14 cellular contexts compared by ENCODE assay signal in genomic region chr2:120594856-120595685, GRCh38.
DNase-seq lines count a peak whose midpoint lies in the region; TF ChIP-seq lines count a peak whose summit lies in the region.
"Had no signal": no experiment of that assay in that cellular context is flagged by ENCODE, and none has a peak within 500 bp of the region (broad histone marks: within the 10 kb centered on the region; RNA-seq: fewer than 3 reads in every experiment).

No MANE protein-coding gene starts in this region.

- peak; percentile 59 for DNase-seq in Daoy (ENCODE audit: low read depth)
- DNase-seq in MG63, result peak; percentile 60
- peak; percentile 91 for DNase-seq in endodermal cell
- DNase-seq in osteoblast (ENCODE audit: insufficient read length, low spot score, missing footprints), result peak; percentile 76
- DNase-seq in COR-L47 (lab: John Stamatoyannopoulos, UW), result no peak
- DNase-seq in GM13977 (ENCODE audit: low spot score), result no peak
- no peak for DNase-seq in GM19238 (ENCODE audit: insufficient read length, low spot score)
- DNase-seq in activated CD4-positive, alpha-beta memory T cell treated with anti-CD3 and anti-CD28 coated beads for 36 hours, result no peak
- DNase-seq: activated CD4-positive, alpha-beta T cell treated with anti-CD3 and anti-CD28 coated beads, Interleukin-2, amount 50 U/mL, for 4 hours; activated naive CD4-positive, alpha-beta T cell treated with anti-CD3 and anti-CD28 coated beads for 36 hours; CD4-positive, CD25-positive, alpha-beta regulatory T cell; left cardiac atrium; stimulated activated naive CD4-positive, alpha-beta T cell; T-cell had no signal

- no peaks in the 10 kb centered on the region for H3K36me3 ChIP-seq in MG63
- no peaks in the 10 kb centered on the region for H3K36me3 ChIP-seq in endodermal cell (ENCODE audit: control insufficient read depth, insufficient read depth, low read length)
- no peaks in the 10 kb centered on the region for H3K36me3 ChIP-seq in osteoblast (ENCODE audit: insufficient read depth, low read length)

- no peaks in the 10 kb centered on the region for H4K20me1 ChIP-seq in osteoblast (ENCODE audit: insufficient read depth, low read length)

- H3K27ac Mint-ChIP-seq in endodermal cell, result no peak overlapping the region
- no peak overlapping the region for H3K27ac Mint-ChIP-seq in activated CD4-positive, alpha-beta memory T cell treated with anti-CD3 and anti-CD28 coated beads for 36 hours
- H3K27ac Mint-ChIP-seq: activated naive CD4-positive, alpha-beta T cell treated with anti-CD3 and anti-CD28 coated beads for 36 hours; CD4-positive, CD25-positive, alpha-beta regulatory T cell; T-cell had no signal

- peaks cover 51% of the 10 kb centered on the region for H3K27me3 Mint-ChIP-seq in endodermal cell (ENCODE audit: insufficient read depth)
- H3K27me3 Mint-ChIP-seq in activated CD4-positive, alpha-beta memory T cell treated with anti-CD3 and anti-CD28 coated beads for 36 hours, result peaks cover 2% of the 10 kb centered on the region

- no peaks in the 10 kb centered on the region for H3K36me3 Mint-ChIP-seq in endodermal cell (ENCODE audit: low read depth)
- no peaks in the 10 kb centered on the region for H3K36me3 Mint-ChIP-seq in activated CD4-positive, alpha-beta memory T cell treated with anti-CD3 and anti-CD28 coated beads for 36 hours
- H3K36me3 Mint-ChIP-seq: CD4-positive, CD25-positive, alpha-beta regulatory T cell; T-cell had no signal

- no peaks in the 10 kb centered on the region for H3K27me3 ChIP-seq in MG63
- peaks cover 14% of the 10 kb centered on the region for H3K27me3 ChIP-seq in endodermal cell (ENCODE audit: control insufficient read depth, insufficient read depth, low read length, poor library complexity, severe bottlenecking)
- H3K27me3 ChIP-seq in osteoblast (ENCODE audit: insufficient read depth, low read length), result no peaks in the 10 kb centered on the region

- H3K79me2 ChIP-seq in osteoblast (ENCODE audit: insufficient read depth, low read length), result no peaks in the 10 kb centered on the region

- H3K27ac ChIP-seq in endodermal cell (ENCODE audit: low read depth, low read length) (no peak overlapping the region), osteoblast (ENCODE audit: low read depth, low read length) (no peak overlapping the region)

- H3K4me3 Mint-ChIP-seq in endodermal cell, result no peak overlapping the region
- H3K4me3 Mint-ChIP-seq in activated CD4-positive, alpha-beta memory T cell treated with anti-CD3 and anti-CD28 coated beads for 36 hours, result no peak overlapping the region
- H3K4me3 Mint-ChIP-seq: activated naive CD4-positive, alpha-beta T cell treated with anti-CD3 and anti-CD28 coated beads for 36 hours; CD4-positive, CD25-positive, alpha-beta regulatory T cell; T-cell had no signal

- POLR2A ChIA-PET in activated CD4-positive, alpha-beta memory T cell treated with anti-CD3 and anti-CD28 coated beads for 36 hours (lab: Charles Lee), result interaction anchor here (0.6 kb wide), 1 partner anchor 320 kb away, joined by 3 read pairs; no protein-coding TSS in a partner anchor

- H3K9me3 ChIP-seq in MG63 (no peaks in the 10 kb centered on the region), endodermal cell (ENCODE audit: control insufficient read depth, low read length) (no peaks in the 10 kb centered on the region), osteoblast (ENCODE audit: low read depth, low read length) (no peaks in the 10 kb centered on the region)

- no peak for TF ChIP-seq CTCF in endodermal cell (conservative IDR thresholded peaks at IDR 0.05)
- TF ChIP-seq CTCF in osteoblast (IDR thresholded peaks at IDR 0.05; ENCODE audit: extremely low read depth, low read depth, low read length), result no peak
- TF ChIP-seq CTCF in GM13977 (IDR thresholded peaks at IDR 0.05; ENCODE audit: extremely low read depth, insufficient read depth, missing control alignments), result no peak

- peaks cover 7% of the 10 kb centered on the region for H3K4me1 Mint-ChIP-seq in endodermal cell
- H3K4me1 Mint-ChIP-seq in activated CD4-positive, alpha-beta memory T cell treated with anti-CD3 and anti-CD28 coated beads for 36 hours (ENCODE audit: low read depth), result no peaks in the 10 kb centered on the region
- H3K4me1 Mint-ChIP-seq: CD4-positive, CD25-positive, alpha-beta regulatory T cell; T-cell had no signal

- no peak overlapping the region for H3K4me2 ChIP-seq in osteoblast (ENCODE audit: insufficient read depth, low read length)

- intact Hi-C loops in activated CD4-positive, alpha-beta memory T cell treated with anti-CD3 and anti-CD28 coated beads for 36 hours (cut with micrococcal nuclease), result no loop called here

- no peak overlapping the region for H3K9ac ChIP-seq in endodermal cell (ENCODE audit: extremely low read depth, low read length, poor library complexity, severe bottlenecking)

- H3K9me3 Mint-ChIP-seq in endodermal cell, result no peaks in the 10 kb centered on the region
- H3K9me3 Mint-ChIP-seq in activated CD4-positive, alpha-beta memory T cell treated with anti-CD3 and anti-CD28 coated beads for 36 hours, result no peaks in the 10 kb centered on the region
- H3K9me3 Mint-ChIP-seq: activated naive CD4-positive, alpha-beta T cell treated with anti-CD3 and anti-CD28 coated beads for 36 hours; CD4-positive, CD25-positive, alpha-beta regulatory T cell; T-cell had no signal

- H3K4me3 ChIP-seq in MG63 (no peak overlapping the region), endodermal cell (ENCODE audit: low read length) (no peak overlapping the region), osteoblast (ENCODE audit: insufficient read depth, low read length) (no peak overlapping the region)

- 71 to 85% methylated on average over 5 to 8 of the region's 8 CpGs for WGBS in endodermal cell (ENCODE audit: insufficient coverage in 1 of 2, insufficient read length in 1 of 2), 2 experiments

- no peak overlapping the region for H2AFZ ChIP-seq in osteoblast (ENCODE audit: low read length)

- H3K4me1 ChIP-seq in endodermal cell (ENCODE audit: control insufficient read depth, insufficient read depth, low read length), result no peaks in the 10 kb centered on the region
- peaks cover 27% of the 10 kb centered on the region for H3K4me1 ChIP-seq in osteoblast (ENCODE audit: insufficient read depth, low read length)

- CTCF ChIA-PET in activated CD4-positive, alpha-beta memory T cell treated with anti-CD3 and anti-CD28 coated beads for 36 hours (lab: Charles Lee), result interaction anchor here (0.6 kb wide), 1 partner anchor 890 kb away, joined by 3 read pairs; no protein-coding TSS in a partner anchor

- in situ Hi-C loops in GM13977 (cut with MboI; ENCODE audit: low pct_unique_long_range_greater_than_20kb, low sequenced_read_pairs, unreplicated experiment), result no loop called here

Comparison
In these comparisons a context has a peak if more than half of its experiments do, and no peak if none do; other contexts are left out.
1. DNase-seq: peak in Daoy (single experiment), MG63 (single experiment), endodermal cell (single experiment) and osteoblast (single experiment); none in COR-L47 (single experiment), GM13977 (single experiment), GM19238 (single experiment) and activated CD4-positive, alpha-beta memory T cell treated with anti-CD3 and anti-CD28 coated beads for 36 hours (single experiment).